ENCODE assay signal across 19 cellular contexts in genomic region chr3:114427407-114428172, GRCh38.
DNase-seq lines count a peak whose midpoint lies in the region; ATAC-seq, FAIRE-seq and TF ChIP-seq lines count a peak whose summit lies in the region.
"Had no signal": no experiment of that assay in that cellular context is flagged by ENCODE, and none has a peak within 500 bp of the region (broad histone marks: within the 10 kb centered on the region; RNA-seq: fewer than 3 reads in every experiment).

No MANE protein-coding gene starts in this region.

- H3K79me2 ChIP-seq in GM12878 (ENCODE audit: control insufficient read depth, insufficient read depth, low read length): peaks cover 5% of the 10 kb centered on the region

- 5% methylated on average over 7 of the region's 7 CpGs for WGBS in GM12878 (ENCODE audit: insufficient coverage, insufficient replicate concordance, low lambda C conversion rate, missing lambda C conversion rate)
- 84% methylated on average over 7 of the region's 7 CpGs for WGBS in right lobe of liver (ENCODE audit: insufficient coverage, low coverage, low lambda C conversion rate, missing lambda C conversion rate)

- H3K9me3 ChIP-seq in GM12878 (replicated peaks; ENCODE audit: control insufficient read depth, insufficient read depth, low read length): no peaks in the 10 kb centered on the region; the same call in 2 of the 3 replicates
- no peaks in the 10 kb centered on the region for H3K9me3 ChIP-seq in right lobe of liver
- H3K9me3 ChIP-seq: gastrocnemius medialis, SJCRH30, testis had no signal

- TF ChIP-seq POLR2A in GM12878 (IDR thresholded peaks at IDR 0.05; ENCODE audit: low read depth, low read length) (no peak), right lobe of liver (IDR thresholded peaks at IDR 0.05) (no peak)

- no peaks in the 10 kb centered on the region for H3K27me3 ChIP-seq in GM12878 (replicated peaks in 1 of 2; ENCODE audit: control insufficient read depth in 2 of 2, insufficient read depth in 2 of 2, low read length in 1 of 2)
- H3K27me3 ChIP-seq in right lobe of liver: no peaks in the 10 kb centered on the region
- H3K27me3 ChIP-seq: gastrocnemius medialis, SJCRH30, testis had no signal

- no peaks in the 10 kb centered on the region for H4K20me1 ChIP-seq in GM12878 (ENCODE audit: control insufficient read depth, insufficient read depth)

- H3K4me3 ChIP-seq in GM12878: peak overlapping the region; percentile 51; the same call in 1 of the 2 replicates
- no peak overlapping the region for H3K4me3 ChIP-seq in right lobe of liver
- H3K4me3 ChIP-seq: gastrocnemius medialis, SJCRH30, testis had no signal

- BruUV-seq in GM12878 (replicated peaks; lab: Mats Ljungman, UMichigan): TSS peak; percentile 82

- SMC1A ChIA-PET in GM12878 (lab: Charles Lee; ENCODE audit: uncharacterized antibody, unreplicated experiment): interaction anchor here (1.5 kb wide), 1 partner anchor 9 kb away, joined by 6 read pairs; no protein-coding TSS in a partner anchor

- CTCF ChIA-PET in GM12878 (lab: Yijun Ruan, JAX): interaction anchor here (1.2 to 1.3 kb wide), 2 partner anchors 9 to 44 kb away, joined by 3 to 6 read pairs; no protein-coding TSS in a partner anchor

- POLR2A ChIA-PET in GM12878 (lab: Charles Lee): no interaction called here

- TF ChIP-seq RAD21 in GM12878 (IDR thresholded peaks at IDR 0.05; ENCODE audit: insufficient read depth, low read depth, low read length): no peak

- no peaks in the 10 kb centered on the region for H3K36me3 ChIP-seq in GM12878 (ENCODE audit: control insufficient read depth in 2 of 2, insufficient read depth in 2 of 2, low read length in 1 of 2)
- H3K36me3 ChIP-seq in right lobe of liver: no peaks in the 10 kb centered on the region
- H3K36me3 ChIP-seq: gastrocnemius medialis, SJCRH30 had no signal

- H2AFZ ChIP-seq in GM12878 (ENCODE audit: control insufficient read depth, low read depth, low read length): peak overlapping the region; percentile 77

- H3K4me1 ChIP-seq in GM12878 (ENCODE audit: control insufficient read depth, insufficient read depth, low read length) (peaks cover 7% of the 10 kb centered on the region), right lobe of liver (peaks cover 0 to 5% (median 0%) of the 10 kb centered on the region in 4 donors)
- H3K4me1 ChIP-seq: testis had no signal

- H3K9ac ChIP-seq in GM12878 (ENCODE audit: control insufficient read depth, insufficient read depth, low read length): peak overlapping the region; percentile 51

- ATAC-seq in GM18511 (IDR thresholded peaks at IDR 0.05; ENCODE audit: unreplicated experiment) (peak; percentile 32), GM21447 (IDR thresholded peaks at IDR 0.05; ENCODE audit: unreplicated experiment) (peak; percentile 15), HG03135 (IDR thresholded peaks at IDR 0.05; ENCODE audit: unreplicated experiment) (peak; percentile 12), GM12878 (peak; percentile 70), right lobe of liver (no peak), HG02970 (IDR thresholded peaks at IDR 0.05; ENCODE audit: low FRiP score, unreplicated experiment) (no peak)
- ATAC-seq: CD8-positive, alpha-beta T cell; gastrocnemius medialis had no signal

- RAD21 ChIA-PET in GM12878 (lab: Charles Lee; ENCODE audit: unreplicated experiment): interaction anchor here (0.8 kb wide), 1 partner anchor 18 kb away, joined by 3 read pairs; no protein-coding TSS in a partner anchor

- intact Hi-C loops in GM12878 (cut with micrococcal nuclease; ENCODE audit: unreplicated experiment) (no loop called here), right lobe of liver (cut with DNase I) (no loop called here)

- TF ChIP-seq EP300 in GM12878 (IDR thresholded peaks at IDR 0.05; ENCODE audit: borderline replicate concordance in 1 of 2, control insufficient read depth in 1 of 2, low read depth in 2 of 2, low read length in 2 of 2): no peak

- peak overlapping the region; percentile 70 for H3K4me2 ChIP-seq in GM12878 (ENCODE audit: control insufficient read depth, insufficient read depth)

- H3K27ac ChIP-seq in GM12878 (ENCODE audit: control insufficient read depth, insufficient read depth): peak overlapping the region; percentile 72
- no peak overlapping the region for H3K27ac ChIP-seq in right lobe of liver
- H3K27ac ChIP-seq: gastrocnemius medialis, SJCRH30, testis had no signal

- DNase-seq in GM12878 (ENCODE audit: low read depth, low spot score): no peak
- no peak for DNase-seq in right lobe of liver
- no peak for DNase-seq in stimulated activated CD4-positive, alpha-beta T cell treated with anti-CD3 and anti-CD28 coated beads, Interleukin-12 subunit alpha, Interleukin-12 subunit beta, amount 100 ng/mL, for 4 hours
- no peak for DNase-seq in RPMI8226
- DNase-seq: activated CD4-positive, alpha-beta T cell treated with anti-CD3 and anti-CD28 coated beads for 4 hours; CD8-positive, alpha-beta T cell; DND-41; erythroblast; gastrocnemius medialis; GOT3; NCI-H1930; OCI-M1; SJCRH30; T-helper 9 cell; testis had no signal

- in situ Hi-C loops in GM12878 (cut with MboI): no loop called here

- TF ChIP-seq CTCF in GM12878 (IDR thresholded peaks at IDR 0.05 in 2 of 3, conservative IDR thresholded peaks at IDR 0.05 in 1 of 3; ENCODE audit: control insufficient read depth in 2 of 3, extremely low read depth in 1 of 3, insufficient read depth in 1 of 3, low read depth in 3 of 3, low read length in 3 of 3): no peak
- TF ChIP-seq CTCF in right lobe of liver (IDR thresholded peaks at IDR 0.05): no peak

- no peak for FAIRE-seq in GM12878 (lab: Jason Lieb, UNC)

TF ChIP-seq in GM12878, 131 proteins besides CTCF, POLR2A, EP300 and RAD21:
- TF ChIP-seq MTA3 (IDR thresholded peaks at IDR 0.05; ENCODE audit: borderline replicate concordance, low read length) (0 out of 2 replicates have a peak, but pooled peaks have one; percentile 18), E2F4 (IDR thresholded peaks at IDR 0.05; ENCODE audit: low read depth, low read length) (no peak), POLR2AphosphoS2 (IDR thresholded peaks at IDR 0.05; ENCODE audit: low read depth, low read length) (no peak), IKZF1 (conservative IDR thresholded peaks at IDR 0.05) (no peak), RCOR1 (conservative IDR thresholded peaks at IDR 0.05; ENCODE audit: low read depth, low read length) (no peak), NFYA (IDR thresholded peaks at IDR 0.05; ENCODE audit: borderline replicate concordance, low read depth, low read length) (no peak), RUNX3 (IDR thresholded peaks at IDR 0.05; ENCODE audit: low read length) (no peak), SPI1 (IDR thresholded peaks at IDR 0.05; ENCODE audit: borderline replicate concordance, insufficient read depth, low read depth, low read length) (peak; percentile 55; the same call in 1 of the 2 replicates), RELB (IDR thresholded peaks at IDR 0.05; ENCODE audit: low read depth) (no peak), RFX5 (IDR thresholded peaks at IDR 0.05; ENCODE audit: low read depth, low read length) (no peak), BRCA1 (IDR thresholded peaks at IDR 0.05; ENCODE audit: low read depth, low read length) (no peak), JUNB (IDR thresholded peaks at IDR 0.05) (peak; percentile 47), ZBED1 (IDR thresholded peaks at IDR 0.05; ENCODE audit: borderline replicate concordance) (no peak), HSF1 (IDR thresholded peaks at IDR 0.05; ENCODE audit: low read depth, low read length) (no peak), SREBF2 (IDR thresholded peaks at IDR 0.05; ENCODE audit: low read length) (no peak), ATF3 (IDR thresholded peaks at IDR 0.05; ENCODE audit: borderline replicate concordance, extremely low read depth, low read depth, low read length) (no peak), CREM (IDR thresholded peaks at IDR 0.05; ENCODE audit: low read depth) (no peak), SMAD5 (IDR thresholded peaks at IDR 0.05; ENCODE audit: low read depth) (no peak), CBFB (IDR thresholded peaks at IDR 0.05; ENCODE audit: low read depth) (no peak)

Comparison
In these comparisons a context has a peak if more than half of its experiments do, and no peak if none do; other contexts are left out.
1. ATAC-seq: peak in GM18511 (single experiment), GM21447 (single experiment), HG03135 (single experiment) and GM12878 (single experiment); none in right lobe of liver (0 of 4) and HG02970 (single experiment).